11 cellular contexts compared by ENCODE assay signal in genomic region chr15:90230610-90231009, GRCh38. TPM values are rescaled to one million over a fixed set of nuclear protein-coding genes. Genes with fewer than 3 reads are reported as not detected.
DNase-seq lines count a peak whose midpoint lies in the region; ATAC-seq and TF ChIP-seq lines count a peak whose summit lies in the region.
"Had no signal": no experiment of that assay in that cellular context is flagged by ENCODE, and none has a peak within 500 bp of the region (broad histone marks: within the 10 kb centered on the region; RNA-seq: fewer than 3 reads in every experiment).

No MANE protein-coding gene starts in this region.

- no peaks in the 10 kb centered on the region for H3K27me3 ChIP-seq in lower lobe of right lung (ENCODE audit: low read depth)
- H3K27me3 ChIP-seq in thyroid gland, result no peaks in the 10 kb centered on the region
- H3K27me3 ChIP-seq: SJSA1 had no signal

- H3K9me3 ChIP-seq in lower lobe of right lung (no peaks in the 10 kb centered on the region), thyroid gland (no peaks in the 10 kb centered on the region)
- H3K9me3 ChIP-seq: mucosa of descending colon, SJSA1 had no signal

- peaks cover 33% of the 10 kb centered on the region for H3K36me3 Mint-ChIP-seq in activated naive CD4-positive, alpha-beta T cell treated with anti-CD3 and anti-CD28 coated beads, Interleukin-2, amount 10 ng/mL, durations not matched to agents 7 days and 5 days
- H3K36me3 Mint-ChIP-seq in activated naive CD4-positive, alpha-beta T cell treated with anti-CD3 and anti-CD28 coated beads, Interleukin-2, amount 50 U/mL, for 72 hours, result peaks cover 29 to 36% of the 10 kb centered on the region in 2 donors

- peak overlapping the region; percentile 64 for H3K27ac ChIP-seq in lower lobe of right lung
- H3K27ac ChIP-seq in thyroid gland, result peak overlapping the region in 2 of 3 donors; percentile 42 to 43
- H3K27ac ChIP-seq: SJSA1 had no signal

- peaks cover 54% of the 10 kb centered on the region for H3K4me1 Mint-ChIP-seq in activated naive CD4-positive, alpha-beta T cell treated with anti-CD3 and anti-CD28 coated beads, Interleukin-2, amount 10 ng/mL, durations not matched to agents 7 days and 5 days

- no peak for DNase-seq in activated naive CD4-positive, alpha-beta T cell treated with anti-CD3 and anti-CD28 coated beads, Interleukin-2, amount 10 ng/mL, durations not matched to agents 7 days and 5 days
- DNase-seq in activated naive CD4-positive, alpha-beta T cell (lab: John Stamatoyannopoulos, UW), result no peak
- DNase-seq in activated naive CD4-positive, alpha-beta T cell treated with anti-CD3 and anti-CD28 coated beads, Interleukin-2, amount 50 U/mL, for 72 hours (ENCODE audit: low spot score in 2 of 2), result no peak
- DNase-seq in lower lobe of right lung (no peak), thyroid gland (no peak), NCI-H524 treated with DMSO at 0.1 percent for 48 hours (lab: John Stamatoyannopoulos, UW) (no peak), NCI-H526 treated with DMSO at 0.1 percent for 48 hours (lab: John Stamatoyannopoulos, UW) (no peak)
- DNase-seq: NCI-H1930 had no signal

- peak overlapping the region; percentile 10 for H3K4me3 ChIP-seq in lower lobe of right lung
- H3K4me3 ChIP-seq in thyroid gland (replicated peaks in 1 of 3), result no peak overlapping the region
- H3K4me3 ChIP-seq: mucosa of descending colon, SJSA1 had no signal

- H3K4me1 ChIP-seq in lower lobe of right lung (peaks cover 39% of the 10 kb centered on the region), thyroid gland (peaks cover 20 to 25% of the 10 kb centered on the region in 2 donors)

- intact Hi-C loops in lower lobe of right lung (cut with DNase I) (no loop called here), thyroid gland (cut with DNase I) (no loop called here)

- no peaks in the 10 kb centered on the region for H3K9me3 Mint-ChIP-seq in activated naive CD4-positive, alpha-beta T cell treated with anti-CD3 and anti-CD28 coated beads, Interleukin-2, amount 10 ng/mL, durations not matched to agents 7 days and 5 days
- no peaks in the 10 kb centered on the region for H3K9me3 Mint-ChIP-seq in activated naive CD4-positive, alpha-beta T cell treated with anti-CD3 and anti-CD28 coated beads, Interleukin-2, amount 50 U/mL, for 72 hours

- TF ChIP-seq CTCF in lower lobe of right lung (IDR thresholded peaks at IDR 0.05) (no peak), thyroid gland (IDR thresholded peaks at IDR 0.05) (no peak)

- no peak for TF ChIP-seq POLR2A in thyroid gland (IDR thresholded peaks at IDR 0.05)

- H3K36me3 ChIP-seq in lower lobe of right lung (peaks cover 55% of the 10 kb centered on the region), thyroid gland (peaks cover 42 to 49% of the 10 kb centered on the region in 2 donors)

- CTCF ChIA-PET in activated naive CD4-positive, alpha-beta T cell treated with anti-CD3 and anti-CD28 coated beads, Interleukin-2, amount 10 ng/mL, durations not matched to agents 7 days and 5 days (lab: Charles Lee), result interaction anchor here (0.7 to 1.5 kb wide), 4 partner anchors 9 to 701 kb away, joined by 3 to 5 read pairs (median 4); no protein-coding TSS in a partner anchor

- ATAC-seq in activated naive CD4-positive, alpha-beta T cell treated with anti-CD3 and anti-CD28 coated beads, Interleukin-2, amount 50 U/mL, for 72 hours, result no peak
- ATAC-seq in lower lobe of right lung (no peak), HG02885 (IDR thresholded peaks at IDR 0.05; ENCODE audit: poor library complexity, unreplicated experiment) (no peak)

- WGBS in thyroid gland, 2 donors, result 83 to 91% methylated on average over 7 of the region's 8 CpGs

- peak overlapping the region; percentile 88 for H3K4me3 Mint-ChIP-seq in activated naive CD4-positive, alpha-beta T cell treated with anti-CD3 and anti-CD28 coated beads, Interleukin-2, amount 10 ng/mL, durations not matched to agents 7 days and 5 days

- H3K27ac Mint-ChIP-seq in activated naive CD4-positive, alpha-beta T cell treated with anti-CD3 and anti-CD28 coated beads, Interleukin-2, amount 10 ng/mL, durations not matched to agents 7 days and 5 days, result peak overlapping the region; percentile 92
- peak overlapping the region; percentile 85 to 99 for H3K27ac Mint-ChIP-seq in activated naive CD4-positive, alpha-beta T cell treated with anti-CD3 and anti-CD28 coated beads, Interleukin-2, amount 50 U/mL, for 72 hours

- no peaks in the 10 kb centered on the region for H3K27me3 Mint-ChIP-seq in activated naive CD4-positive, alpha-beta T cell treated with anti-CD3 and anti-CD28 coated beads, Interleukin-2, amount 10 ng/mL, durations not matched to agents 7 days and 5 days

RNA-seq across cellular contexts. Expression of gene CIB1, which starts 3.1 kb away (rescaled TPM):
- total RNA-seq in activated naive CD4-positive, alpha-beta T cell treated with anti-CD3 and anti-CD28 coated beads, Interleukin-2, amount 50 U/mL, for 72 hours, result 100 to 1,000 TPM; 114 to 150 TPM
- total RNA-seq in lower lobe of right lung (80.8 TPM), thyroid gland (10 to 100 TPM; 24.3 to 90.0 (median 30.8) TPM)

RNA-seq across cellular contexts. Expression of gene GDPGP1, which starts 3.4 kb away (rescaled TPM):
- total RNA-seq in activated naive CD4-positive, alpha-beta T cell treated with anti-CD3 and anti-CD28 coated beads, Interleukin-2, amount 50 U/mL, for 72 hours, result 1 to 10 TPM; 3.1 to 7.6 TPM
- total RNA-seq in lower lobe of right lung, result 13.1 TPM
- total RNA-seq in thyroid gland, result 10 to 100 TPM in 2 of 4 donors, 1 to 10 TPM in 2; 7.1 to 28.1 (median 13.6) TPM

RNA-seq across cellular contexts. Expression of gene TTLL13, which starts 18.7 kb away (rescaled TPM):
- total RNA-seq in activated naive CD4-positive, alpha-beta T cell treated with anti-CD3 and anti-CD28 coated beads, Interleukin-2, amount 50 U/mL, for 72 hours, result 1 to 10 TPM in 1 of 2 donors, under 1 TPM in 1; 0.49 to 1.0 TPM
- total RNA-seq in lower lobe of right lung (not detected), thyroid gland (under 1 TPM in 2 of 4 donors, not detected in 2; 0.13 to 0.22 TPM)
- total RNA-seq: SJSA1 had no signal

RNA-seq across cellular contexts. Expression of gene SEMA4B, which starts 29.5 kb away (rescaled TPM):
- 10 to 100 TPM in 1 of 2 donors, 1 to 10 TPM in 1; 8.9 to 19.1 TPM for total RNA-seq in activated naive CD4-positive, alpha-beta T cell treated with anti-CD3 and anti-CD28 coated beads, Interleukin-2, amount 50 U/mL, for 72 hours
- total RNA-seq in lower lobe of right lung, result 48.1 TPM
- 100 to 1,000 TPM in 1 of 4 donors, 10 to 100 TPM in 3; 49.5 to 163 (median 69.9) TPM for total RNA-seq in thyroid gland

RNA-seq across cellular contexts. Expression of gene NGRN, which starts 34.9 kb away (rescaled TPM):
- total RNA-seq in activated naive CD4-positive, alpha-beta T cell treated with anti-CD3 and anti-CD28 coated beads, Interleukin-2, amount 50 U/mL, for 72 hours, result 10 to 100 TPM; 17.8 to 36.2 TPM
- total RNA-seq in lower lobe of right lung (73.4 TPM), thyroid gland (100 to 1,000 TPM in 1 of 4 donors, 10 to 100 TPM in 3; 80.7 to 159 (median 96.4) TPM)
